Comparison of ENCODE assay signal across 34 cellular contexts in genomic region chr16:1195393-1195666, GRCh38. TPM values are rescaled to one million over a fixed set of nuclear protein-coding genes. Genes with fewer than 3 reads are reported as not detected.
"Had no signal": no experiment of that assay in that cellular context is flagged by ENCODE, and none has a peak within 500 bp of the region (broad histone marks: within the 10 kb centered on the region; RNA-seq: fewer than 3 reads in every experiment).

No MANE protein-coding gene starts in this region.

- H3K4me2 ChIP-seq: KMS-11 had no signal

- H3K36me3 ChIP-seq: MG63 had no signal

- DNase-seq: Karpas-422, Kasumi-1, MG63, MM.1S, MV-4-11, NCI-H1048, NCI-H1092, NCI-H1105, NCI-H1105 treated with DMSO at 0.1 percent for 48 hours, NCI-H1417 treated with DMSO at 0.1 percent for 48 hours, NCI-H1436, NCI-H1436 treated with DMSO at 0.1 percent for 48 hours, NCI-H146, NCI-H1694 treated with DMSO at 0.1 percent for 48 hours, NCI-H187, NCI-H187 treated with DMSO at 0.1 percent for 48 hours, NCI-H2029, NCI-H2029 treated with DMSO at 0.1 percent for 48 hours, NCI-H2081, NCI-H2081 treated with DMSO at 0.1 percent for 48 hours, NCI-H2107, NCI-H2171, NCI-H2171 treated with DMSO at 0.1 percent for 48 hours, NCI-H2227 treated with DMSO at 0.1 percent for 48 hours, NCI-H226, NCI-H446, NCI-H446 treated with DMSO at 0.1 percent for 48 hours, NCI-H510A, NCI-H510A treated with DMSO at 0.1 percent for 48 hours had no signal

- H3K9me3 ChIP-seq: MG63 had no signal

- H3K27ac ChIP-seq: KMS-11 had no signal

- H3K4me3 ChIP-seq: MG63 had no signal

- H3K9ac ChIP-seq: KMS-11 had no signal

- H3K27me3 ChIP-seq: MG63 had no signal

RNA-seq across cellular contexts. Expression of gene TPSG1, which starts 29.7 kb away (rescaled TPM):
- total RNA-seq: LHCN-M2, M059J, MCF 10A, NCI-H460 had no signal

RNA-seq across cellular contexts. Expression of gene TPSB2, which starts 34.7 kb away (rescaled TPM):
- total RNA-seq: LHCN-M2, M059J, MCF 10A, NCI-H460 had no signal

RNA-seq across cellular contexts. Expression of gene CACNA1H, which starts 42.4 kb away (rescaled TPM):
- total RNA-seq: LHCN-M2, MCF 10A had no signal

RNA-seq across cellular contexts. Expression of gene TPSAB1, which starts 45.2 kb away (rescaled TPM):
- total RNA-seq: LHCN-M2, M059J, MCF 10A, NCI-H460 had no signal
